ENCODE assay signal across 9 cellular contexts in genomic region chr1:16122916-16123315, GRCh38. TPM values are rescaled to one million over a fixed set of nuclear protein-coding genes. Genes with fewer than 3 reads are reported as not detected.
A peak's percentile ranks its signal among the peaks of the same experiment; 100 is the strongest.
DNase-seq lines count a peak whose midpoint lies in the region; ATAC-seq, FAIRE-seq and TF ChIP-seq lines count a peak whose summit lies in the region.
"Had no signal": no experiment of that assay in that cellular context is flagged by ENCODE, and none has a peak within 500 bp of the region (broad histone marks: within the 10 kb centered on the region; RNA-seq: fewer than 3 reads in every experiment).

No MANE protein-coding gene starts in this region.

- peaks cover 64% of the 10 kb centered on the region for H4K20me1 ChIP-seq in smooth muscle cell (ENCODE audit: low read depth)

- 48% methylated on average over 6 of the region's 6 CpGs for WGBS in smooth muscle cell (ENCODE audit: low lambda C conversion rate)

- peak; percentile 42 for DNase-seq in GM12865 (ENCODE audit: low read depth)
- peak; percentile 75 for DNase-seq in OCI-M1 (lab: John Stamatoyannopoulos, UW)
- peak; percentile 97 for DNase-seq in bronchial epithelial cell (ENCODE audit: low read depth)
- no peak for DNase-seq in smooth muscle cell (lab: John Stamatoyannopoulos, UW; ENCODE audit: unreplicated experiment)
- no peak for DNase-seq in KG1 (lab: John Stamatoyannopoulos, UW)
- DNase-seq in NCI-H524 treated with DMSO at 0.1 percent for 48 hours (lab: John Stamatoyannopoulos, UW): no peak
- DNase-seq in NCI-H1694 (lab: John Stamatoyannopoulos, UW): no peak

- no peak overlapping the region for H3K27ac ChIP-seq in smooth muscle cell (ENCODE audit: low read depth)
- H3K27ac ChIP-seq: Peyer's patch had no signal

- TF ChIP-seq CTCF in GM12865 (IDR thresholded peaks at IDR 0.05; ENCODE audit: insufficient read depth, low read depth, low read length, missing control alignments) (no peak), bronchial epithelial cell (IDR thresholded peaks at IDR 0.05; ENCODE audit: insufficient read depth, low read length, severe bottlenecking) (no peak), smooth muscle cell (IDR thresholded peaks at IDR 0.05; ENCODE audit: borderline replicate concordance, insufficient read depth, poor library complexity, severe bottlenecking) (no peak)

- FAIRE-seq in bronchial epithelial cell (lab: Jason Lieb, UNC): peak; percentile 99

- H3K9ac ChIP-seq in smooth muscle cell (ENCODE audit: low read depth): no peak overlapping the region

- H3K4me2 ChIP-seq in smooth muscle cell: peak overlapping the region; percentile 25

- no peaks in the 10 kb centered on the region for H3K27me3 ChIP-seq in bronchial epithelial cell (ENCODE audit: control insufficient read depth, insufficient read depth, low read length)
- H3K27me3 ChIP-seq in smooth muscle cell (ENCODE audit: low read depth): no peaks in the 10 kb centered on the region
- H3K27me3 ChIP-seq: Peyer's patch had no signal

- peaks cover 11% of the 10 kb centered on the region for H3K36me3 ChIP-seq in bronchial epithelial cell (ENCODE audit: control insufficient read depth, insufficient read depth, low read length)
- H3K36me3 ChIP-seq in smooth muscle cell (ENCODE audit: low read depth): no peaks in the 10 kb centered on the region

- H3K9me3 ChIP-seq in smooth muscle cell (replicated peaks; ENCODE audit: low read depth): no peaks in the 10 kb centered on the region
- H3K9me3 ChIP-seq: Peyer's patch had no signal

- H3K79me2 ChIP-seq in smooth muscle cell (ENCODE audit: low read depth): no peaks in the 10 kb centered on the region

- no peak for ATAC-seq in GM18907 (IDR thresholded peaks at IDR 0.05; ENCODE audit: unreplicated experiment)

- no peak overlapping the region for H2AFZ ChIP-seq in smooth muscle cell (ENCODE audit: low read depth)

- no peak overlapping the region for H3K4me3 ChIP-seq in GM12865 (ENCODE audit: low read depth, low read length)
- H3K4me3 ChIP-seq in bronchial epithelial cell (ENCODE audit: low read depth, low read length): no peak overlapping the region
- no peak overlapping the region for H3K4me3 ChIP-seq in smooth muscle cell
- H3K4me3 ChIP-seq: Peyer's patch had no signal

- H3F3A ChIP-seq in smooth muscle cell (ENCODE audit: low read depth): peaks cover 3% of the 10 kb centered on the region

- H3K4me1 ChIP-seq in smooth muscle cell (ENCODE audit: low read depth): peaks cover 10% of the 10 kb centered on the region
- H3K4me1 ChIP-seq: Peyer's patch had no signal

RNA-seq across cellular contexts. Expression of gene EPHA2, which starts 33.0 kb away (rescaled TPM):
- total RNA-seq in bronchial epithelial cell (117 and 144 TPM in 2 replicates), smooth muscle cell (34.8 and 41.1 TPM in 2 replicates)
- polyA plus RNA-seq in smooth muscle cell: 27.3 and 48.4 TPM in 2 replicates

RNA-seq across cellular contexts. Expression of gene FAM131C, which starts 49.5 kb away (rescaled TPM):
- total RNA-seq in bronchial epithelial cell: 0.53 and 0.77 TPM in 2 replicates
- total RNA-seq in smooth muscle cell: 0.76 and 1.5 TPM in 2 replicates
- 1.4 and 2.4 TPM in 2 replicates for polyA plus RNA-seq in smooth muscle cell

Comparison
In these comparisons a context has a peak if more than half of its experiments do, and no peak if none do; other contexts are left out.
1. DNase-seq: peak in GM12865 (single experiment), OCI-M1 (single experiment) and bronchial epithelial cell (single experiment); none in smooth muscle cell (single experiment), KG1 (single experiment), NCI-H524 treated with DMSO at 0.1 percent for 48 hours (single experiment) and NCI-H1694 (single experiment).